10 cellular contexts compared by ENCODE assay signal in genomic region chr1:154784416-154784815, GRCh38.
DNase-seq lines count a peak whose midpoint lies in the region; ATAC-seq and TF ChIP-seq lines count a peak whose summit lies in the region.
"Had no signal": no experiment of that assay in that cellular context is flagged by ENCODE, and none has a peak within 500 bp of the region (broad histone marks: within the 10 kb centered on the region; RNA-seq: fewer than 3 reads in every experiment).

No MANE protein-coding gene starts in this region.

- no TSS peak for BruUV-seq in PC-3 (replicated peaks; lab: Mats Ljungman, UMichigan)
- BruUV-seq in Calu3 (replicated peaks; lab: Mats Ljungman, UMichigan): no TSS peak

- H3K23ac ChIP-seq in neuronal stem cell (ENCODE audit: low read depth, low read length, poor library complexity): no peak overlapping the region

- no peaks in the 10 kb centered on the region for H3K36me3 ChIP-seq in CD4-positive, alpha-beta memory T cell (ENCODE audit: insufficient read depth, low read length)
- H3K36me3 ChIP-seq in neuronal stem cell (replicated peaks in 1 of 2; ENCODE audit: control insufficient read depth in 2 of 2, insufficient read depth in 2 of 2, low read length in 2 of 2): no peaks in the 10 kb centered on the region
- H3K36me3 ChIP-seq in PC-3 (ENCODE audit: low read depth, low read length): no peaks in the 10 kb centered on the region

- peak overlapping the region; percentile 56 to 95 (median 90) for H3K27ac Mint-ChIP-seq in CD4-positive, alpha-beta memory T cell
- H3K27ac Mint-ChIP-seq in activated naive CD4-positive, alpha-beta T cell treated with anti-CD3 and anti-CD28 coated beads, Interleukin-2, amount 50 U/mL, for 72 hours: peak overlapping the region; percentile 93 to 95
- H3K27ac Mint-ChIP-seq in Calu3 (ENCODE audit: unreplicated experiment): no peak overlapping the region
- H3K27ac Mint-ChIP-seq: mesothelial cell of epicardium had no signal

- intact Hi-C loops in CD4-positive, alpha-beta memory T cell (cut with micrococcal nuclease): no loop called here
- intact Hi-C loops in PC-3 (cut with micrococcal nuclease) (no loop called here), Calu3 (cut with micrococcal nuclease; ENCODE audit: unreplicated experiment) (no loop called here)

- TF ChIP-seq CTCF in PC-3 (conservative IDR thresholded peaks at IDR 0.05; ENCODE audit: low read depth, low read length): no peak
- no peak for TF ChIP-seq CTCF in Calu3 (IDR thresholded peaks at IDR 0.05; ENCODE audit: unreplicated experiment)

- no peak overlapping the region for H3K4me3 ChIP-seq in CD4-positive, alpha-beta memory T cell (ENCODE audit: low read length in 2 of 2)
- H3K4me3 ChIP-seq in neuronal stem cell (ENCODE audit: low read length in 2 of 2) (no peak overlapping the region), PC-3 (ENCODE audit: low read length) (no peak overlapping the region)
- H3K4me3 ChIP-seq: skin epidermis had no signal

- H3K27ac ChIP-seq in CD4-positive, alpha-beta memory T cell (ENCODE audit: low read depth, low read length): peak overlapping the region; percentile 40
- H3K27ac ChIP-seq in neuronal stem cell (replicated peaks; ENCODE audit: low read length) (no peak overlapping the region), PC-3 (ENCODE audit: low read length) (no peak overlapping the region)

- peak in 1 of 5 donors; percentile 4 for DNase-seq in CD4-positive, alpha-beta memory T cell
- DNase-seq in activated naive CD4-positive, alpha-beta T cell treated with anti-CD3 and anti-CD28 coated beads, Interleukin-2, amount 50 U/mL, for 72 hours (ENCODE audit: low spot score in 2 of 2): no peak
- no peak for DNase-seq in neuronal stem cell (ENCODE audit: low spot score)
- no peak for DNase-seq in PC-3
- no peak for DNase-seq in Calu3
- DNase-seq in NCI-H526 treated with DMSO at 0.1 percent for 48 hours (lab: John Stamatoyannopoulos, UW): no peak
- DNase-seq: C1 segment of cervical spinal cord had no signal

- H3F3A ChIP-seq in PC-3 (ENCODE audit: low read length, unreplicated experiment): no peaks in the 10 kb centered on the region

- no peaks in the 10 kb centered on the region for H4K20me1 ChIP-seq in PC-3 (ENCODE audit: low read length)

- peaks cover 25% of the 10 kb centered on the region for H3K4me1 ChIP-seq in CD4-positive, alpha-beta memory T cell (ENCODE audit: insufficient read depth, low read length)
- H3K4me1 ChIP-seq in neuronal stem cell (ENCODE audit: control insufficient read depth in 2 of 2, insufficient read depth in 1 of 2, low read depth in 1 of 2, low read length in 2 of 2): peaks cover 5 to 13% of the 10 kb centered on the region in 2 donors
- H3K4me1 ChIP-seq in PC-3 (ENCODE audit: insufficient read depth, low read length): no peaks in the 10 kb centered on the region

- POLR2A ChIA-PET in CD4-positive, alpha-beta memory T cell (lab: Charles Lee; ENCODE audit: partially characterized antibody): interaction anchor here (1.1 to 1.3 kb wide), 2 partner anchors 8 to 13 kb away, joined by 3 read pairs; no protein-coding TSS in a partner anchor
- POLR2A ChIA-PET in PC-3 (lab: Charles Lee; ENCODE audit: unreplicated experiment): no interaction called here

- H3K9me3 Mint-ChIP-seq in CD4-positive, alpha-beta memory T cell: no peaks in the 10 kb centered on the region
- peaks cover 7 to 14% of the 10 kb centered on the region in 2 donors for H3K9me3 Mint-ChIP-seq in activated naive CD4-positive, alpha-beta T cell treated with anti-CD3 and anti-CD28 coated beads, Interleukin-2, amount 50 U/mL, for 72 hours
- H3K9me3 Mint-ChIP-seq in Calu3 (ENCODE audit: low read depth, unreplicated experiment): no peaks in the 10 kb centered on the region
- H3K9me3 Mint-ChIP-seq: mesothelial cell of epicardium had no signal

- no peak overlapping the region for H4K8ac ChIP-seq in neuronal stem cell (ENCODE audit: low read depth, low read length)

- no peak overlapping the region for H2BK5ac ChIP-seq in neuronal stem cell (ENCODE audit: low read length)

- peaks cover 16 to 33% (median 27%) of the 10 kb centered on the region in 4 donors for H3K4me1 Mint-ChIP-seq in CD4-positive, alpha-beta memory T cell
- no peaks in the 10 kb centered on the region for H3K4me1 Mint-ChIP-seq in Calu3 (ENCODE audit: low read depth, unreplicated experiment)

- no peak overlapping the region for H4K91ac ChIP-seq in neuronal stem cell (ENCODE audit: low read depth, low read length, poor library complexity)

- H2AK5ac ChIP-seq in neuronal stem cell (ENCODE audit: low read depth, low read length): no peak overlapping the region

- no peaks in the 10 kb centered on the region for H3K27me3 Mint-ChIP-seq in CD4-positive, alpha-beta memory T cell
- peaks cover 66% of the 10 kb centered on the region for H3K27me3 Mint-ChIP-seq in Calu3 (ENCODE audit: unreplicated experiment)

- H3K4me3 Mint-ChIP-seq in CD4-positive, alpha-beta memory T cell: peak overlapping the region in 6 of 8 donors; percentile 10 to 87 (median 58)
- no peak overlapping the region for H3K4me3 Mint-ChIP-seq in Calu3 (ENCODE audit: low read depth, unreplicated experiment)
- H3K4me3 Mint-ChIP-seq: mesothelial cell of epicardium had no signal

- peak; percentile 23 for ATAC-seq in GM18502 (IDR thresholded peaks at IDR 0.05; ENCODE audit: poor library complexity, unreplicated experiment)
- ATAC-seq in activated naive CD4-positive, alpha-beta T cell treated with anti-CD3 and anti-CD28 coated beads, Interleukin-2, amount 50 U/mL, for 72 hours: peak; percentile 7 to 10
- ATAC-seq in PC-3: no peak

- H2BK15ac ChIP-seq in neuronal stem cell (ENCODE audit: low read length): no peak overlapping the region

- H3K36me3 Mint-ChIP-seq in CD4-positive, alpha-beta memory T cell: no peaks in the 10 kb centered on the region
- peaks cover 0 to 12% of the 10 kb centered on the region in 2 donors for H3K36me3 Mint-ChIP-seq in activated naive CD4-positive, alpha-beta T cell treated with anti-CD3 and anti-CD28 coated beads, Interleukin-2, amount 50 U/mL, for 72 hours
- no peaks in the 10 kb centered on the region for H3K36me3 Mint-ChIP-seq in Calu3 (ENCODE audit: insufficient read depth, unreplicated experiment)
- H3K36me3 Mint-ChIP-seq: mesothelial cell of epicardium had no signal

- H3K9ac ChIP-seq in neuronal stem cell (ENCODE audit: low read depth, low read length, poor library complexity) (no peak overlapping the region), PC-3 (ENCODE audit: low read length) (no peak overlapping the region)

- H3K4ac ChIP-seq in neuronal stem cell (ENCODE audit: low read length): no peak overlapping the region

- CTCF ChIA-PET in CD4-positive, alpha-beta memory T cell (lab: Charles Lee; ENCODE audit: partially characterized antibody): interaction anchor here (1.2 to 1.9 kb wide), 3 partner anchors 10 to 225 kb away, joined by 3 to 15 read pairs (median 6); no protein-coding TSS in a partner anchor
- CTCF ChIA-PET in PC-3 (lab: Charles Lee): no interaction called here
- CTCF ChIA-PET in Calu3 (lab: Charles Lee): no interaction called here

- no CpG with 5 or more reads among the region's 6 CpGs for WGBS in neuronal stem cell (ENCODE audit: extremely low coverage in 2 of 2, insufficient read length in 2 of 2, insufficient replicate concordance in 1 of 2), 2 donors

- no peak overlapping the region for H3K14ac ChIP-seq in neuronal stem cell (ENCODE audit: low read length)

- no peaks in the 10 kb centered on the region for H3K9me2 ChIP-seq in PC-3 (replicated peaks; ENCODE audit: low read length)

- H3K9me3 ChIP-seq in CD4-positive, alpha-beta memory T cell (ENCODE audit: control insufficient read depth in 1 of 2, low read length in 2 of 2): no peaks in the 10 kb centered on the region
- H3K9me3 ChIP-seq in neuronal stem cell (replicated peaks in 1 of 2; ENCODE audit: control insufficient read depth in 2 of 2, insufficient read depth in 1 of 2, low read depth in 1 of 2, low read length in 2 of 2) (no peaks in the 10 kb centered on the region), PC-3 (ENCODE audit: low read length) (no peaks in the 10 kb centered on the region; the same call in 1 of the 2 replicates)

- H3K18ac ChIP-seq in neuronal stem cell (ENCODE audit: low read length): peak overlapping the region; percentile 18

- H2BK12ac ChIP-seq in neuronal stem cell (ENCODE audit: low read length): no peak overlapping the region

- H3K4me2 ChIP-seq in neuronal stem cell (ENCODE audit: insufficient read depth, low read length, poor library complexity, severe bottlenecking): no peak overlapping the region
- no peak overlapping the region for H3K4me2 ChIP-seq in PC-3 (ENCODE audit: low read length)

- no peak overlapping the region for H2BK120ac ChIP-seq in neuronal stem cell (ENCODE audit: low read depth, low read length)

- H2AFZ ChIP-seq in neuronal stem cell (ENCODE audit: low read length): no peak overlapping the region
- H2AFZ ChIP-seq in PC-3 (ENCODE audit: low read length): no peak overlapping the region

- H3K79me1 ChIP-seq in neuronal stem cell (ENCODE audit: low read depth, low read length): no peaks in the 10 kb centered on the region

- H3K79me2 ChIP-seq in PC-3 (ENCODE audit: low read length): no peaks in the 10 kb centered on the region

- no peaks in the 10 kb centered on the region for H3K27me3 ChIP-seq in CD4-positive, alpha-beta memory T cell (ENCODE audit: insufficient read depth, low read length)
- peaks cover 0 to 4% (median 0%) of the 10 kb centered on the region in 3 experiments for H3K27me3 ChIP-seq in neuronal stem cell (ENCODE audit: control insufficient read depth in 3 of 3, insufficient read depth in 3 of 3, low read depth in 1 of 3, low read length in 3 of 3)
- H3K27me3 ChIP-seq in PC-3 (ENCODE audit: low read length): peaks cover 43% of the 10 kb centered on the region
